ENCODE assay signal across 15 cellular contexts in genomic region chr16:17382949-17383348, GRCh38.
DNase-seq lines count a peak whose midpoint lies in the region; ATAC-seq, FAIRE-seq and TF ChIP-seq lines count a peak whose summit lies in the region.
"Had no signal": no experiment of that assay in that cellular context is flagged by ENCODE, and none has a peak within 500 bp of the region (broad histone marks: within the 10 kb centered on the region; RNA-seq: fewer than 3 reads in every experiment).

No MANE protein-coding gene starts in this region.

- H3K9me3 ChIP-seq in BLaER1 (no peaks in the 10 kb centered on the region), SJCRH30 (replicated peaks) (no peaks in the 10 kb centered on the region), adrenal gland (replicated peaks in 1 of 3) (no peaks in the 10 kb centered on the region)

- no peaks in the 10 kb centered on the region for H3K27me3 ChIP-seq in BLaER1
- H3K27me3 ChIP-seq in SJCRH30: no peaks in the 10 kb centered on the region
- no peaks in the 10 kb centered on the region for H3K27me3 ChIP-seq in adrenal gland

- peaks cover 12% of the 10 kb centered on the region for H3K27me3 Mint-ChIP-seq in brain
- H3K27me3 Mint-ChIP-seq in naive B cell: no peaks in the 10 kb centered on the region

- H3K27ac Mint-ChIP-seq in brain: peak overlapping the region in 3 of 5 experiments; percentile 22 to 45 (median 28)
- H3K27ac Mint-ChIP-seq in naive B cell: peak overlapping the region; percentile 53 to 97 (median 88)

- WGBS in adrenal gland, 4 donors: 42 to 52% (median 45%) methylated on average over 5 to 7 of the region's 7 CpGs

- ATAC-seq in naive B cell (ENCODE audit: low read depth in 2 of 2) (no peak), SK-N-SH treated with all-trans-retinoic acid at 6 μM for 48 hours (no peak)

- H3K36me3 Mint-ChIP-seq in brain (no peaks in the 10 kb centered on the region), naive B cell (no peaks in the 10 kb centered on the region)

- H3K9ac ChIP-seq in BLaER1: peak overlapping the region; percentile 40; the same call in 1 of the 2 replicates

- H3K4me2 ChIP-seq in BLaER1: peak overlapping the region; percentile 83

- peak; percentile 52 for FAIRE-seq in GM12891 (lab: Jason Lieb, UNC)

- TF ChIP-seq CTCF in brain (conservative IDR thresholded peaks at IDR 0.05): no peak
- TF ChIP-seq CTCF in adrenal gland (IDR thresholded peaks at IDR 0.05): no peak

- H3K4me3 ChIP-seq in BLaER1: no peak overlapping the region
- H3K4me3 ChIP-seq in SJCRH30: no peak overlapping the region
- H3K4me3 ChIP-seq in adrenal gland: no peak overlapping the region

- H3K9me3 Mint-ChIP-seq in brain (no peaks in the 10 kb centered on the region), naive B cell (no peaks in the 10 kb centered on the region)

- H3K4me3 Mint-ChIP-seq in brain (peak overlapping the region in 1 of 5 experiments; percentile 13), naive B cell (peak overlapping the region in 7 of 8 donors; percentile 0 to 74 (median 52))

- H3K36me3 ChIP-seq in BLaER1: peaks cover 4% of the 10 kb centered on the region; the same call in 1 of the 2 replicates
- H3K36me3 ChIP-seq in SJCRH30: no peaks in the 10 kb centered on the region
- no peaks in the 10 kb centered on the region for H3K36me3 ChIP-seq in adrenal gland (replicated peaks in 1 of 2)
- H3K36me3 ChIP-seq: WERI-Rb-1 had no signal

- H3K4me1 ChIP-seq in BLaER1 (peaks cover 94% of the 10 kb centered on the region), SJCRH30 (no peaks in the 10 kb centered on the region), adrenal gland (replicated peaks in 1 of 2) (peaks cover 11 to 53% of the 10 kb centered on the region in 2 donors)

- TF ChIP-seq POLR2A in GM12891 (IDR thresholded peaks at IDR 0.05; ENCODE audit: low read depth, low read length) (no peak), adrenal gland (IDR thresholded peaks at IDR 0.05) (no peak)

- intact Hi-C loops in adrenal gland (cut with DNase I): no loop called here

- DNase-seq in GM12891 (ENCODE audit: insufficient read length, low spot score): no peak
- DNase-seq in naive B cell: no peak
- no peak for DNase-seq in NCI-H1092 (lab: John Stamatoyannopoulos, UW)
- no peak for DNase-seq in SJCRH30
- no peak for DNase-seq in adrenal gland
- DNase-seq: activated effector memory CD4-positive, alpha-beta T cell treated with Interleukin-2 at 50 U/mL for 16 hours; central memory CD4-positive, alpha-beta T cell; GDM1; midbrain; NCI-H187 treated with DMSO at 0.1 percent for 48 hours; NCI-H69; WERI-Rb-1 had no signal

- peaks cover 88% of the 10 kb centered on the region for H3K4me1 Mint-ChIP-seq in brain
- H3K4me1 Mint-ChIP-seq in naive B cell: peaks cover 56 to 87% (median 80%) of the 10 kb centered on the region in 3 donors

- peak overlapping the region; percentile 50 for H3K27ac ChIP-seq in BLaER1
- H3K27ac ChIP-seq in SJCRH30: no peak overlapping the region
- H3K27ac ChIP-seq in adrenal gland: peak overlapping the region in 1 of 5 donors; percentile 57
- H3K27ac ChIP-seq: WERI-Rb-1 had no signal

- H4K20me1 ChIP-seq in BLaER1: peaks cover 100% of the 10 kb centered on the region

TF ChIP-seq in GM12891, 5 proteins besides CTCF, POLR2A, EP300 and RAD21:
- no peak for TF ChIP-seq SPI1 (IDR thresholded peaks at IDR 0.05; ENCODE audit: low read depth, low read length)
TF ChIP-seq in GM12891: peak in this region for 0.

TF ChIP-seq in SK-N-SH treated with all-trans-retinoic acid at 6 μM for 48 hours, 23 proteins besides CTCF, POLR2A, EP300 and RAD21:
- TF ChIP-seq TCF4 (CRISPR knock-in tag; IDR thresholded peaks at IDR 0.05; ENCODE audit: borderline replicate concordance) (no peak), BACH2 (CRISPR knock-in tag; IDR thresholded peaks at IDR 0.05; ENCODE audit: borderline replicate concordance) (no peak), ARNTL (CRISPR knock-in tag; IDR thresholded peaks at IDR 0.05; ENCODE audit: borderline replicate concordance, low read depth) (no peak), ISL1 (CRISPR knock-in tag; IDR thresholded peaks at IDR 0.05) (no peak), ZFP30 (CRISPR knock-in tag; IDR thresholded peaks at IDR 0.05) (no peak), SNAI2 (CRISPR knock-in tag; IDR thresholded peaks at IDR 0.05) (no peak), ZFP3 (CRISPR knock-in tag; IDR thresholded peaks at IDR 0.05) (no peak), ZNF8 (CRISPR knock-in tag; IDR thresholded peaks at IDR 0.05) (no peak), TSHZ2 (CRISPR knock-in tag; IDR thresholded peaks at IDR 0.05) (no peak), CSDC2 (CRISPR knock-in tag; IDR thresholded peaks at IDR 0.05) (no peak), ZC3H10 (CRISPR knock-in tag; IDR thresholded peaks at IDR 0.05) (no peak), PPARA (CRISPR knock-in tag; IDR thresholded peaks at IDR 0.05; ENCODE audit: borderline replicate concordance) (no peak)
- TF ChIP-seq, protein P1, sequence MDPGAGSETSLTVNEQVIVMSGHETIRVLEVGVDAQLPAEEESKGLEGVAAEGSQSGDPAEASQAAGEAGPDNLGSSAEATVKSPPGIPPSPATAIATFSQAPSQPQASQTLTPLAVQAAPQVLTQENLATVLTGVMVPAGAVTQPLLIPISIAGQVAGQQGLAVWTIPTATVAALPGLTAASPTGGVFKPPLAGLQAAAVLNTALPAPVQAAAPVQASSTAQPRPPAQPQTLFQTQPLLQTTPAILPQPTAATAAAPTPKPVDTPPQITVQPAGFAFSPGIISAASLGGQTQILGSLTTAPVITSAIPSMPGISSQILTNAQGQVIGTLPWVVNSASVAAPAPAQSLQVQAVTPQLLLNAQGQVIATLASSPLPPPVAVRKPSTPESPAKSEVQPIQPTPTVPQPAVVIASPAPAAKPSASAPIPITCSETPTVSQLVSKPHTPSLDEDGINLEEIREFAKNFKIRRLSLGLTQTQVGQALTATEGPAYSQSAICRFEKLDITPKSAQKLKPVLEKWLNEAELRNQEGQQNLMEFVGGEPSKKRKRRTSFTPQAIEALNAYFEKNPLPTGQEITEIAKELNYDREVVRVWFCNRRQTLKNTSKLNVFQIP (CRISPR knock-in tag; IDR thresholded peaks at IDR 0.05; ENCODE audit: borderline replicate concordance, low read depth): no peak
TF ChIP-seq in SK-N-SH treated with all-trans-retinoic acid at 6 μM for 48 hours: peak in this region for 0.
